1 cellular context compared by ENCODE assay signal in the genomic region with DNA sequence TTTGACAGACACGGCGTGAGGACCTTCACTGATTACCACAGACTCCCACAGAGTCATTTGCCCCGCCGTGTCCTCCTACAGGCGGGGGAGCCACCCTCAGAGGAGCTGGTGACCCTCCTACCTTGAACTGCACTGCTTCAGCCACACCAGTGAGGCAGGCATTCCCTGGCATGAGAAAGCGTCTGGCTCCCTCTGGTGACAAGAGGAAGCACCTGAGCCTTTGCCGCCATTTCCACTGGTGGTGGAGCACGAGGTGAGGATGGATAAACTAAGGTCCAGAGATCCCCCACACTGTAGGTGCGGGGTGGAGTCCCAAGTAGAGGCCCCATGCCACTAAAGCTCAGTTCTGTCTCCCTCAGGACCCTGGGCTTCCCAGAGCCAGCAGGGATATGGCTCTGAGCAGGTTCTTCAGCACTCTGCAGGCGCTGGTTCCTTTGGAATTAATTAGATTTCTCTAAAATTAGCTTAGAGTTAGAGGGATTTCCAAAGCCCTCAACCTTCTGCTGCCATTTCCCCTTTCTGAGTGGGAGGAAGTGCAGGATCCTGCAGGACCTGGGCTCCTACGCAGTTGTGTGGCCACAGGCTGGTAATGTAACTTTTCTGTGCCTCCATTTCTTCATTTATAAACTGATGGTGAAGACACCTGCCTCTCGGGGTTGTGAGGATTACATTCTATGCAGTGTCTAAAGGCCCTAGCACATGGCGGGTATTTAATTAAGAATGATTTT.
TF ChIP-seq lines count a peak whose summit lies in the region.

No MANE protein-coding gene starts in this region.

TF ChIP-seq in IMR-90, 13 proteins besides CTCF, POLR2A, EP300 and RAD21:
- no peak for TF ChIP-seq MAFK (IDR thresholded peaks at IDR 0.05; ENCODE audit: low read depth, low read length)
- TF ChIP-seq SMC3 (IDR thresholded peaks at IDR 0.05; ENCODE audit: low read depth, low read length) = peak; percentile 73
- no peak for TF ChIP-seq FOS (IDR thresholded peaks at IDR 0.05; ENCODE audit: low read depth, low read length)
- TF ChIP-seq BHLHE40 (IDR thresholded peaks at IDR 0.05; ENCODE audit: low read depth, low read length) = no peak
- TF ChIP-seq CEBPB (IDR thresholded peaks at IDR 0.05; ENCODE audit: low read depth, low read length) = no peak
